In genomic region chr22:30421695-30422480, GRCh38 we compare ENCODE assay signal across 11 cellular contexts. TPM values are rescaled to one million over a fixed set of nuclear protein-coding genes. Genes with fewer than 3 reads are reported as not detected.
DNase-seq lines count a peak whose midpoint lies in the region; ATAC-seq, FAIRE-seq and TF ChIP-seq lines count a peak whose summit lies in the region.
"Had no signal": no experiment of that assay in that cellular context is flagged by ENCODE, and none has a peak within 500 bp of the region (broad histone marks: within the 10 kb centered on the region; RNA-seq: fewer than 3 reads in every experiment).

No MANE protein-coding gene starts in this region.

- CTCF ChIA-PET in SK-N-SH (lab: Yijun Ruan, JAX) = interaction anchor here (0.6 to 3.7 kb wide), 8 partner anchors 7 to 134 kb away, joined by 3 to 20 read pairs (median 7); partner anchors contain the start of genes RNF215 and SEC14L2

- no peaks in the 10 kb centered on the region for H3K9me3 ChIP-seq in SK-N-SH
- no peaks in the 10 kb centered on the region for H3K9me3 ChIP-seq in keratinocyte (ENCODE audit: control insufficient read depth, low read depth, low read length)
- no peaks in the 10 kb centered on the region for H3K9me3 ChIP-seq in subcutaneous abdominal adipose tissue (ENCODE audit: control insufficient read depth in 5 of 5, low read length in 5 of 5)

- H3K27ac ChIP-seq in SK-N-SH (ENCODE audit: low read depth in 2 of 2, low read length in 1 of 2) (peak overlapping the region; percentile 97 to 99), keratinocyte (ENCODE audit: control insufficient read depth, insufficient read depth, low read length) (peak overlapping the region; percentile 95), subcutaneous abdominal adipose tissue (ENCODE audit: low read depth, low read length) (peak overlapping the region; percentile 96)

- H3K79me2 ChIP-seq in SK-N-SH (ENCODE audit: insufficient read depth) (peaks cover 4% of the 10 kb centered on the region; the same call in 1 of the 2 replicates), keratinocyte (ENCODE audit: control insufficient read depth, insufficient read depth, low read length) (no peaks in the 10 kb centered on the region)

- no peaks in the 10 kb centered on the region for H3K9me3 Mint-ChIP-seq in activated T-helper 17 cell treated with anti-CD3 and anti-CD28 coated beads, Interleukin-2, amount 50 U/mL, for 72 hours

- peak overlapping the region; percentile 98 for H3K27ac Mint-ChIP-seq in activated T-helper 17 cell treated with anti-CD3 and anti-CD28 coated beads, Interleukin-2, amount 50 U/mL, for 72 hours

- H3K36me3 Mint-ChIP-seq in activated T-helper 17 cell treated with anti-CD3 and anti-CD28 coated beads, Interleukin-2, amount 50 U/mL, for 72 hours (ENCODE audit: low read depth) = peaks cover 91% of the 10 kb centered on the region

- H3K27me3 ChIP-seq in SK-N-SH (ENCODE audit: insufficient read depth) = no peaks in the 10 kb centered on the region
- no peaks in the 10 kb centered on the region for H3K27me3 ChIP-seq in keratinocyte (ENCODE audit: control insufficient read depth, extremely low read depth, insufficient read depth, low read length)
- no peaks in the 10 kb centered on the region for H3K27me3 ChIP-seq in subcutaneous abdominal adipose tissue (ENCODE audit: control insufficient read depth in 5 of 5, insufficient read depth in 4 of 5, low read length in 5 of 5)

- peaks cover 53% of the 10 kb centered on the region for H3F3A ChIP-seq in SK-N-SH (replicated peaks; ENCODE audit: insufficient read depth)

- H3K4me1 ChIP-seq in SK-N-SH (ENCODE audit: control insufficient read depth in 1 of 2, insufficient read depth in 2 of 2, low read depth in 1 of 2, low read length in 1 of 2) (peaks cover 42 to 46% of the 10 kb centered on the region in 2 experiments), keratinocyte (ENCODE audit: control insufficient read depth, extremely low read depth, insufficient read depth, low read length) (peaks cover 65% of the 10 kb centered on the region), subcutaneous abdominal adipose tissue (ENCODE audit: control insufficient read depth in 5 of 5, insufficient read depth in 5 of 5, low read length in 5 of 5) (peaks cover 23 to 50% (median 46%) of the 10 kb centered on the region in 5 donors)

- H3K9me1 ChIP-seq in keratinocyte (ENCODE audit: control insufficient read depth, extremely low read depth, insufficient read depth, low read length) = no peaks in the 10 kb centered on the region

- FAIRE-seq in keratinocyte (lab: Jason Lieb, UNC) (no peak), D721Med (lab: Jason Lieb, UNC) (no peak)

- H4K20me1 ChIP-seq in SK-N-SH (ENCODE audit: insufficient read depth) (no peaks in the 10 kb centered on the region), keratinocyte (ENCODE audit: control insufficient read depth, extremely low read depth, insufficient read depth, low read length) (no peaks in the 10 kb centered on the region)

- H3K4me2 ChIP-seq in SK-N-SH = peak overlapping the region; percentile 97
- no peak overlapping the region for H3K4me2 ChIP-seq in keratinocyte (ENCODE audit: control insufficient read depth, extremely low read depth, insufficient read depth, low read depth, low read length)

- H2AFZ ChIP-seq in SK-N-SH (ENCODE audit: low read depth) = no peak overlapping the region; the same call in 1 of the 2 replicates
- H2AFZ ChIP-seq in keratinocyte (ENCODE audit: control insufficient read depth, low read length) = no peak overlapping the region

- no peak for DNase-seq in SK-N-SH
- DNase-seq in keratinocyte (ENCODE audit: low read depth, low spot score) = no peak
- no peak for DNase-seq in kidney glomerular epithelial cell (lab: John Stamatoyannopoulos, UW)
- DNase-seq in foreskin melanocyte = no peak
- DNase-seq in D721Med (ENCODE audit: insufficient read length, low spot score) = no peak
- DNase-seq: activated CD4-positive, alpha-beta T cell treated with anti-CD3 and anti-CD28 coated beads for 1 hour had no signal

- H3K4me3 Mint-ChIP-seq in activated T-helper 17 cell treated with anti-CD3 and anti-CD28 coated beads, Interleukin-2, amount 50 U/mL, for 72 hours = peak overlapping the region; percentile 88

- H3K36me3 ChIP-seq in SK-N-SH (replicated peaks in 1 of 2; ENCODE audit: control insufficient read depth in 1 of 2, insufficient read depth in 2 of 2, low read length in 1 of 2) (peaks cover 14 to 19% of the 10 kb centered on the region in 2 experiments), keratinocyte (ENCODE audit: control insufficient read depth in 2 of 2, extremely low read depth in 1 of 2, insufficient read depth in 2 of 2, low read length in 2 of 2) (peaks cover 15 to 30% of the 10 kb centered on the region in 2 experiments), subcutaneous abdominal adipose tissue (ENCODE audit: control insufficient read depth in 5 of 5, insufficient read depth in 5 of 5, low read length in 5 of 5) (peaks cover 3 to 25% (median 14%) of the 10 kb centered on the region in 5 donors)

- POLR2A ChIA-PET in SK-N-SH (lab: Yijun Ruan, JAX) = no interaction called here

- no peak for TF ChIP-seq EP300 in SK-N-SH (IDR thresholded peaks at IDR 0.05; ENCODE audit: borderline replicate concordance in 1 of 2, low read depth in 1 of 2, low read length in 1 of 2)

- H3K9ac ChIP-seq in SK-N-SH (peak overlapping the region; percentile 97), keratinocyte (ENCODE audit: control insufficient read depth, extremely low read depth, insufficient read depth, low read length) (peak overlapping the region; percentile 89), subcutaneous abdominal adipose tissue (ENCODE audit: low read length in 5 of 5) (peak overlapping the region in 4 of 5 donors; percentile 10 to 93 (median 64))

- peaks cover 23% of the 10 kb centered on the region for H3K4me1 Mint-ChIP-seq in activated T-helper 17 cell treated with anti-CD3 and anti-CD28 coated beads, Interleukin-2, amount 50 U/mL, for 72 hours

- peak overlapping the region; percentile 67 to 74; a peak in 2 of 4 replicates for H3K4me3 ChIP-seq in SK-N-SH (ENCODE audit: low read depth in 2 of 2, low read length in 1 of 2)
- no peak overlapping the region for H3K4me3 ChIP-seq in keratinocyte (ENCODE audit: control insufficient read depth in 2 of 3, extremely low read depth in 1 of 3, insufficient read depth in 2 of 3, low read depth in 1 of 3, low read length in 3 of 3)
- H3K4me3 ChIP-seq in subcutaneous abdominal adipose tissue (ENCODE audit: low read depth in 1 of 5, low read length in 5 of 5) = peak overlapping the region in 1 of 5 donors; percentile 83

- dilution Hi-C loops in keratinocyte (cut with MboI; ENCODE audit: extremely low pct_ligation_motif_present, low sequenced_read_pairs) = no loop called here

- no peaks in the 10 kb centered on the region for H3K9me2 ChIP-seq in SK-N-SH

- TF ChIP-seq CTCF in SK-N-SH (IDR thresholded peaks at IDR 0.05) = no peak
- TF ChIP-seq CTCF in keratinocyte (optimal IDR thresholded peaks at IDR 0.05 in 1 of 3, IDR thresholded peaks at IDR 0.05 in 1 of 3, conservative IDR thresholded peaks at IDR 0.05 in 1 of 3; ENCODE audit: extremely low read depth in 1 of 3, insufficient read depth in 2 of 3, low read length in 3 of 3) = no peak
- TF ChIP-seq CTCF in D721Med (IDR thresholded peaks at IDR 0.05; ENCODE audit: insufficient read depth, missing control alignments) = no peak

- WGBS in SK-N-SH (ENCODE audit: low lambda C conversion rate) = 47% methylated on average over 8 of the region's 8 CpGs

- no peak for ATAC-seq in SK-N-SH treated with all-trans-retinoic acid at 6 μM for 48 hours
- ATAC-seq in activated T-helper 17 cell treated with anti-CD3 and anti-CD28 coated beads, Interleukin-2, amount 50 U/mL, for 72 hours (replicated peaks) = no peak

- TF ChIP-seq RAD21 in SK-N-SH (IDR thresholded peaks at IDR 0.05; ENCODE audit: low read length) = peak; percentile 19

- H3K27me3 Mint-ChIP-seq in activated T-helper 17 cell treated with anti-CD3 and anti-CD28 coated beads, Interleukin-2, amount 50 U/mL, for 72 hours = no peaks in the 10 kb centered on the region

RNA-seq across cellular contexts. Expression of gene MTFP1, which starts 3.7 kb away (rescaled TPM):
- polyA plus RNA-seq in SK-N-SH (2012; rRNA removed) (11.9 and 18.9 TPM in 2 replicates), keratinocyte (5.7 to 13.7 TPM (median 8.4 TPM) in 3 replicates)
- polyA plus RNA-seq in SK-N-SH (2012; cell fraction: cytosol; rRNA removed) = 9.1 and 10.5 TPM in 2 replicates
- 10.3 and 12.2 TPM in 2 replicates for polyA plus RNA-seq in SK-N-SH (2012; cell fraction: nucleus; rRNA removed)
- total RNA-seq in activated T-helper 17 cell treated with anti-CD3 and anti-CD28 coated beads, Interleukin-2, amount 50 U/mL, for 72 hours = 10 to 100 TPM; 42.4 to 51.3 TPM
- 4.2 TPM for polyA plus RNA-seq in keratinocyte (2011; ENCODE audit: low read depth)
- 4.3 and 6.2 TPM in 2 replicates for polyA plus RNA-seq in keratinocyte (2011; cell fraction: cytosol; rRNA removed)
- 4.4 and 4.7 TPM in 2 replicates for polyA plus RNA-seq in keratinocyte (2011; cell fraction: nucleus; rRNA removed)
- polyA plus RNA-seq in keratinocyte (2012; ENCODE audit: low replicate concordance) = 4.5 and 14.9 TPM in 2 replicates
- 0.56 to 11.7 TPM (median 5.0 TPM) in 3 replicates for polyA minus RNA-seq in keratinocyte
- 8.8 TPM for polyA minus RNA-seq in keratinocyte (2011; cell fraction: cytosol; rRNA and poly(A)+ RNA removed)
- 1.2 and 1.3 TPM in 2 replicates for polyA minus RNA-seq in keratinocyte (2011; cell fraction: nucleus; rRNA and poly(A)+ RNA removed)

RNA-seq across cellular contexts. Expression of gene SEC14L2, which starts 25.1 kb away (rescaled TPM):
- 14.0 and 16.1 TPM in 2 replicates for polyA plus RNA-seq in SK-N-SH (2012; rRNA removed)
- 8.0 and 8.2 TPM in 2 replicates for polyA plus RNA-seq in SK-N-SH (2012; cell fraction: cytosol; rRNA removed)
- polyA plus RNA-seq in SK-N-SH (2012; cell fraction: nucleus; rRNA removed) = 28.8 and 40.7 TPM in 2 replicates
- 10 to 100 TPM; 11.3 to 52.8 TPM for total RNA-seq in activated T-helper 17 cell treated with anti-CD3 and anti-CD28 coated beads, Interleukin-2, amount 50 U/mL, for 72 hours
- 103 to 146 TPM (median 129 TPM) in 3 replicates for polyA plus RNA-seq in keratinocyte
- 33.2 TPM for polyA plus RNA-seq in keratinocyte (2011; ENCODE audit: low read depth)
- 115 and 122 TPM in 2 replicates for polyA plus RNA-seq in keratinocyte (2011; cell fraction: cytosol; rRNA removed)
- polyA plus RNA-seq in keratinocyte (2011; cell fraction: nucleus; rRNA removed) = 128 and 144 TPM in 2 replicates
- polyA plus RNA-seq in keratinocyte (2012; ENCODE audit: low replicate concordance) = 59.9 and 112 TPM in 2 replicates
- 120 to 175 TPM (median 124 TPM) in 3 replicates for polyA minus RNA-seq in keratinocyte
- polyA minus RNA-seq in keratinocyte (2011; cell fraction: cytosol; rRNA and poly(A)+ RNA removed) = 76.4 TPM
- polyA minus RNA-seq in keratinocyte (2011; cell fraction: nucleus; rRNA and poly(A)+ RNA removed) = 61.3 and 108 TPM in 2 replicates

RNA-seq across cellular contexts. Expression of gene RNF215, which starts 34.7 kb away (rescaled TPM):
- 28.6 and 37.2 TPM in 2 replicates for polyA plus RNA-seq in SK-N-SH (2012; rRNA removed)
- 9.9 and 17.0 TPM in 2 replicates for polyA plus RNA-seq in SK-N-SH (2012; cell fraction: cytosol; rRNA removed)
- 123 and 141 TPM in 2 replicates for polyA plus RNA-seq in SK-N-SH (2012; cell fraction: nucleus; rRNA removed)
- 10 to 100 TPM; 10.7 to 18.4 TPM for total RNA-seq in activated T-helper 17 cell treated with anti-CD3 and anti-CD28 coated beads, Interleukin-2, amount 50 U/mL, for 72 hours
- polyA plus RNA-seq in keratinocyte = 5.1 to 17.0 TPM (median 8.3 TPM) in 3 replicates
- polyA plus RNA-seq in keratinocyte (2011; ENCODE audit: low read depth) = 2.7 TPM
- polyA plus RNA-seq in keratinocyte (2011; cell fraction: cytosol; rRNA removed) = 3.8 and 6.9 TPM in 2 replicates
- 26.7 and 36.1 TPM in 2 replicates for polyA plus RNA-seq in keratinocyte (2011; cell fraction: nucleus; rRNA removed)
- polyA plus RNA-seq in keratinocyte (2012; ENCODE audit: low replicate concordance) = 5.4 and 8.1 TPM in 2 replicates
- polyA minus RNA-seq in keratinocyte = 11.9 to 13.2 TPM (median 13.0 TPM) in 3 replicates
- 15.9 TPM for polyA minus RNA-seq in keratinocyte (2011; cell fraction: cytosol; rRNA and poly(A)+ RNA removed)
- polyA minus RNA-seq in keratinocyte (2011; cell fraction: nucleus; rRNA and poly(A)+ RNA removed) = 10.3 and 12.4 TPM in 2 replicates

RNA-seq across cellular contexts. Expression of gene SEC14L3, which starts 49.9 kb away (rescaled TPM):
- not detected in 2 replicates for polyA plus RNA-seq in SK-N-SH (2012; rRNA removed)
- polyA plus RNA-seq in SK-N-SH (2012; cell fraction: cytosol; rRNA removed) = not detected in 2 replicates
- not detected in 2 replicates for polyA plus RNA-seq in SK-N-SH (2012; cell fraction: nucleus; rRNA removed)
- not detected for total RNA-seq in activated T-helper 17 cell treated with anti-CD3 and anti-CD28 coated beads, Interleukin-2, amount 50 U/mL, for 72 hours
- not detected in 3 replicates for polyA plus RNA-seq in keratinocyte
- not detected for polyA plus RNA-seq in keratinocyte (2011; ENCODE audit: low read depth)
- polyA plus RNA-seq in keratinocyte (2011; cell fraction: cytosol; rRNA removed) = not detected in 2 replicates
- polyA plus RNA-seq in keratinocyte (2011; cell fraction: nucleus; rRNA removed) = not detected in 2 replicates
- polyA plus RNA-seq in keratinocyte (2012; ENCODE audit: low replicate concordance) = not detected in 2 replicates
- polyA minus RNA-seq in keratinocyte = not detected in 3 replicates
- polyA minus RNA-seq in keratinocyte (2011; cell fraction: cytosol; rRNA and poly(A)+ RNA removed) = not detected
- not detected in 2 replicates for polyA minus RNA-seq in keratinocyte (2011; cell fraction: nucleus; rRNA and poly(A)+ RNA removed)
- total RNA-seq: A172, H7 had no signal

Comparison
In these comparisons a context has a peak if more than half of its experiments do, and no peak if none do; other contexts are left out.
1. H3K4me3 ChIP-seq: peak in SK-N-SH (2 of 2); none in keratinocyte (0 of 3).
2. Peak in every context shown above with its lines, with median percentiles within 50 percentile points of each other: H3K27ac ChIP-seq and H3K9ac ChIP-seq.